ENCODE assay signal across 8 cellular contexts in the genomic region with DNA sequence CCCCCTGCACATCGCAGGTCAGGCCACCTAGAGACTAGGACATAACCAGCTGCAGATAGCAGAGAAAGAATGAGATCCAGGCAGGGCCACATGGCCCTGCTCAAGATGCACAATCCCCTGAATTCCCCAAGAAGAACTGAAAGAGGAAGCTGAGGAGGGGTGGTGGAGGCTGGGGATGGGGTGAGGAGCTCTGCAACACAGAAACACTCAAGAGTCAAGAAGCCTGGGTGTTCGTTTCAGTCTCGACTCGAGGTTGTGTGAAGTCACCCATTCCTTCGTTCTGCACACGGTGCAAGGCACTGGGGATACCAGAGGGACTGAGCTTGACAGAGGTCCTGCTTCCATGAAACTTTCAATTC.
A peak's percentile ranks its signal among the peaks of the same experiment; 100 is the strongest.
DNase-seq lines count a peak whose midpoint lies in the region; ATAC-seq and TF ChIP-seq lines count a peak whose summit lies in the region.
"Had no signal": no experiment of that assay in that cellular context is flagged by ENCODE, and none has a peak within 500 bp of the region (broad histone marks: within the 10 kb centered on the region; RNA-seq: fewer than 3 reads in every experiment).

No MANE protein-coding gene starts in this region.

- H2AFZ ChIP-seq in osteoblast (ENCODE audit: low read length): no peak overlapping the region

- ATAC-seq in GM18907 (IDR thresholded peaks at IDR 0.05; ENCODE audit: unreplicated experiment) (peak; percentile 44), GM21825 (IDR thresholded peaks at IDR 0.05; ENCODE audit: unreplicated experiment) (peak; percentile 55)

- H4K20me1 ChIP-seq in osteoblast (ENCODE audit: insufficient read depth, low read length): no peaks in the 10 kb centered on the region

- no peak overlapping the region for H3K27ac ChIP-seq in osteoblast (ENCODE audit: low read depth, low read length)

- H3K36me3 ChIP-seq in osteoblast (ENCODE audit: insufficient read depth, low read length): no peaks in the 10 kb centered on the region

- DNase-seq in KG1 (lab: John Stamatoyannopoulos, UW): peak; percentile 8
- DNase-seq in osteoblast (ENCODE audit: insufficient read length, low spot score, missing footprints): peak; percentile 32
- DNase-seq in NCI-H526 (lab: John Stamatoyannopoulos, UW): no peak
- DNase-seq in ureter (ENCODE audit: low spot score): no peak
- no peak for DNase-seq in COLO829 (ENCODE audit: low spot score)
- DNase-seq: activated naive CD4-positive, alpha-beta T cell had no signal

- no peaks in the 10 kb centered on the region for H3K9me3 ChIP-seq in osteoblast (ENCODE audit: low read depth, low read length)

- H3K27me3 ChIP-seq in osteoblast (ENCODE audit: insufficient read depth, low read length): peaks cover 38% of the 10 kb centered on the region

- no peaks in the 10 kb centered on the region for H3K79me2 ChIP-seq in osteoblast (ENCODE audit: insufficient read depth, low read length)

- no peaks in the 10 kb centered on the region for H3K4me1 ChIP-seq in osteoblast (ENCODE audit: insufficient read depth, low read length)

- H3K4me2 ChIP-seq in osteoblast (ENCODE audit: insufficient read depth, low read length): no peak overlapping the region

- no peak for TF ChIP-seq CTCF in osteoblast (IDR thresholded peaks at IDR 0.05; ENCODE audit: extremely low read depth, low read depth, low read length)

- no peak overlapping the region for H3K4me3 ChIP-seq in osteoblast (ENCODE audit: insufficient read depth, low read length)

Comparison
In these comparisons a context has a peak if more than half of its experiments do, and no peak if none do; other contexts are left out.
1. DNase-seq: peak in KG1 (single experiment) and osteoblast (single experiment); none in NCI-H526 (0 of 2), ureter (single experiment) and COLO829 (single experiment).